ENCODE assay signal across 8 cellular contexts in genomic region chr12:13390381-13390856, GRCh38.
DNase-seq lines count a peak whose midpoint lies in the region; ATAC-seq lines count a peak whose summit lies in the region.

No MANE protein-coding gene starts in this region.

- H3K4me3 Mint-ChIP-seq in stimulated activated effector memory CD8-positive, alpha-beta T cell treated with anti-CD3 and anti-CD28 coated beads, Interleukin-12 subunit alpha, Interleukin-12 subunit beta, amount 100 ng/mL, for 72 hours: no peak overlapping the region

- no peaks in the 10 kb centered on the region for H3K36me3 Mint-ChIP-seq in stimulated activated effector memory CD8-positive, alpha-beta T cell treated with anti-CD3 and anti-CD28 coated beads, Interleukin-12 subunit alpha, Interleukin-12 subunit beta, amount 100 ng/mL, for 72 hours

- H3K9me3 Mint-ChIP-seq in stimulated activated effector memory CD8-positive, alpha-beta T cell treated with anti-CD3 and anti-CD28 coated beads, Interleukin-12 subunit alpha, Interleukin-12 subunit beta, amount 100 ng/mL, for 72 hours: peaks cover 2% of the 10 kb centered on the region

- no peaks in the 10 kb centered on the region for H3K4me1 Mint-ChIP-seq in stimulated activated effector memory CD8-positive, alpha-beta T cell treated with anti-CD3 and anti-CD28 coated beads, Interleukin-12 subunit alpha, Interleukin-12 subunit beta, amount 100 ng/mL, for 72 hours

- no peak overlapping the region for H3K27ac Mint-ChIP-seq in stimulated activated effector memory CD8-positive, alpha-beta T cell treated with anti-CD3 and anti-CD28 coated beads, Interleukin-12 subunit alpha, Interleukin-12 subunit beta, amount 100 ng/mL, for 72 hours

- ATAC-seq in esophagus mucosa: peak; percentile 51
- no peak for ATAC-seq in HG03280 (IDR thresholded peaks at IDR 0.05; ENCODE audit: unreplicated experiment)
- no peak for ATAC-seq in stimulated activated effector memory CD8-positive, alpha-beta T cell treated with anti-CD3 and anti-CD28 coated beads, Interleukin-12 subunit alpha, Interleukin-12 subunit beta, amount 100 ng/mL, for 72 hours
- no peak for ATAC-seq in GM21737 (IDR thresholded peaks at IDR 0.05; ENCODE audit: unreplicated experiment)

- DNase-seq in DMS153 (lab: John Stamatoyannopoulos, UW): peak; percentile 97
- DNase-seq in NCI-H345 treated with DMSO at 0.1 percent for 48 hours (lab: John Stamatoyannopoulos, UW; ENCODE audit: unreplicated experiment): peak; percentile 97
- DNase-seq in nucleus accumbens (lab: John Stamatoyannopoulos, UW): peak; percentile 18 to 94 (median 76)
- no peak for DNase-seq in 8988T
- DNase-seq in stimulated activated effector memory CD8-positive, alpha-beta T cell treated with anti-CD3 and anti-CD28 coated beads, Interleukin-12 subunit alpha, Interleukin-12 subunit beta, amount 100 ng/mL, for 72 hours (ENCODE audit: low spot score in 2 of 2): no peak

Comparison
In these comparisons a context has a peak if more than half of its experiments do, and no peak if none do; other contexts are left out.
1. DNase-seq: peak in DMS153 (single experiment), NCI-H345 treated with DMSO at 0.1 percent for 48 hours (single experiment) and nucleus accumbens (56 of 56); none in 8988T (single experiment) and stimulated activated effector memory CD8-positive, alpha-beta T cell treated with anti-CD3 and anti-CD28 coated beads, Interleukin-12 subunit alpha, Interleukin-12 subunit beta, amount 100 ng/mL, for 72 hours (0 of 2).